Comparison of ENCODE assay signal across 8 cellular contexts in the genomic region with DNA sequence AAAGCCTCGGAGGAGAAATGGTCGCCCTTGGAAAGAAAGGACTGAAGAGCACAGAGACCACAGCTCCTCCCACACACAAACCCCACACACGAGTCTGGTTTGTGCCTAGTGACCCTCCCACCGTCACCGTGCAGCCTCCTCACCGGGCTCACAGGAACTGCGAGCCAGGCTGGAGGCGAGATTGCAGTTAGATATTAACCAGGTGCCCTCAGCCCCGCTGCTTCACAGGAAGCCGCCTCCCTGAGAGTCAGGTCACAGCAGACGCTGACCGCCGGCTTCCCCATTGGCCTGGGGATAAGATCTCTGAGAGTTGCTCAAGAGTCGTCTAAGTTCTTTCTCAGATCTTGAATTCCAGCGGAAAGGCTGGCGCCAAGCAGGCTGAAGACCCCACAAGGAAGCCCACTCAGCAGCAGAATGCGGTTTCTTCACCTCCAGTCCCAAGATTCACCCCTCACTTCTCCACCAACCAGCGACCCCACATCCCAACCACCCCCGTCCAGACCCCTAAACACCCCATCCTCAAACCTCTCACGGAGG. TPM values are rescaled to one million over a fixed set of nuclear protein-coding genes. Genes with fewer than 3 reads are reported as not detected.
DNase-seq lines count a peak whose midpoint lies in the region; ATAC-seq and TF ChIP-seq lines count a peak whose summit lies in the region.

No MANE protein-coding gene starts in this region.

- TF ChIP-seq POLR2A in breast epithelium (IDR thresholded peaks at IDR 0.05), result no peak

- peak overlapping the region; percentile 89 for H3K4me2 ChIP-seq in skeletal muscle satellite cell (ENCODE audit: low read length)

- no peak for TF ChIP-seq RAD21 in Ishikawa (IDR thresholded peaks at IDR 0.05; ENCODE audit: low read depth)

- no peak for TF ChIP-seq CTCF in breast epithelium (IDR thresholded peaks at IDR 0.05)

- H3K4me3 ChIP-seq in breast epithelium (peak overlapping the region; percentile 75 to 93 (median 85)), skeletal muscle satellite cell (ENCODE audit: low read length) (peak overlapping the region; percentile 99)

- DNase-seq in COR-L47 (lab: John Stamatoyannopoulos, UW) (peak; percentile 12), T1000 (lab: John Stamatoyannopoulos, UW) (peak; percentile 13), breast epithelium (ENCODE audit: low spot score in 2 of 2) (peak; percentile 46 to 73), iPS-NIHi11 (ENCODE audit: low spot score) (peak; percentile 61), NCI-H1048 (lab: John Stamatoyannopoulos, UW) (no peak)

- no peaks in the 10 kb centered on the region for H3K9me3 ChIP-seq in breast epithelium
- H3K9me3 ChIP-seq in skeletal muscle satellite cell (replicated peaks; ENCODE audit: low read length), result no peaks in the 10 kb centered on the region

- TF ChIP-seq EP300 in Ishikawa (IDR thresholded peaks at IDR 0.05; ENCODE audit: borderline replicate concordance), result no peak

- intact Hi-C loops in breast epithelium (cut with DNase I; ENCODE audit: low total_unique reads), result no loop called here

- no peaks in the 10 kb centered on the region for H3K36me3 ChIP-seq in breast epithelium
- H3K36me3 ChIP-seq in skeletal muscle satellite cell (ENCODE audit: insufficient read depth, low read length), result no peaks in the 10 kb centered on the region

- H3K9ac ChIP-seq in skeletal muscle satellite cell (ENCODE audit: low read depth, low read length), result peak overlapping the region; percentile 97

- peak; percentile 52 for ATAC-seq in GM19452 (IDR thresholded peaks at IDR 0.05; ENCODE audit: unreplicated experiment)

- H3K27me3 ChIP-seq in breast epithelium, result no peaks in the 10 kb centered on the region
- no peaks in the 10 kb centered on the region for H3K27me3 ChIP-seq in skeletal muscle satellite cell (ENCODE audit: control insufficient read depth, insufficient read depth, low read length)

- H3K4me1 ChIP-seq in breast epithelium, result peaks cover 5 to 6% of the 10 kb centered on the region in 2 donors
- peaks cover 15% of the 10 kb centered on the region for H3K4me1 ChIP-seq in skeletal muscle satellite cell (ENCODE audit: control insufficient read depth, insufficient read depth, low read length)

- peak overlapping the region; percentile 93 to 98 for H3K27ac ChIP-seq in breast epithelium

TF ChIP-seq in Ishikawa, 13 proteins besides CTCF, POLR2A, EP300 and RAD21:
- peak; percentile 58 for TF ChIP-seq CEBPB (IDR thresholded peaks at IDR 0.05)
- peak; percentile 38; the same call in 1 of the 2 replicates for TF ChIP-seq TAF1 (IDR thresholded peaks at IDR 0.05; ENCODE audit: low read depth)
- TF ChIP-seq, protein P1, sequence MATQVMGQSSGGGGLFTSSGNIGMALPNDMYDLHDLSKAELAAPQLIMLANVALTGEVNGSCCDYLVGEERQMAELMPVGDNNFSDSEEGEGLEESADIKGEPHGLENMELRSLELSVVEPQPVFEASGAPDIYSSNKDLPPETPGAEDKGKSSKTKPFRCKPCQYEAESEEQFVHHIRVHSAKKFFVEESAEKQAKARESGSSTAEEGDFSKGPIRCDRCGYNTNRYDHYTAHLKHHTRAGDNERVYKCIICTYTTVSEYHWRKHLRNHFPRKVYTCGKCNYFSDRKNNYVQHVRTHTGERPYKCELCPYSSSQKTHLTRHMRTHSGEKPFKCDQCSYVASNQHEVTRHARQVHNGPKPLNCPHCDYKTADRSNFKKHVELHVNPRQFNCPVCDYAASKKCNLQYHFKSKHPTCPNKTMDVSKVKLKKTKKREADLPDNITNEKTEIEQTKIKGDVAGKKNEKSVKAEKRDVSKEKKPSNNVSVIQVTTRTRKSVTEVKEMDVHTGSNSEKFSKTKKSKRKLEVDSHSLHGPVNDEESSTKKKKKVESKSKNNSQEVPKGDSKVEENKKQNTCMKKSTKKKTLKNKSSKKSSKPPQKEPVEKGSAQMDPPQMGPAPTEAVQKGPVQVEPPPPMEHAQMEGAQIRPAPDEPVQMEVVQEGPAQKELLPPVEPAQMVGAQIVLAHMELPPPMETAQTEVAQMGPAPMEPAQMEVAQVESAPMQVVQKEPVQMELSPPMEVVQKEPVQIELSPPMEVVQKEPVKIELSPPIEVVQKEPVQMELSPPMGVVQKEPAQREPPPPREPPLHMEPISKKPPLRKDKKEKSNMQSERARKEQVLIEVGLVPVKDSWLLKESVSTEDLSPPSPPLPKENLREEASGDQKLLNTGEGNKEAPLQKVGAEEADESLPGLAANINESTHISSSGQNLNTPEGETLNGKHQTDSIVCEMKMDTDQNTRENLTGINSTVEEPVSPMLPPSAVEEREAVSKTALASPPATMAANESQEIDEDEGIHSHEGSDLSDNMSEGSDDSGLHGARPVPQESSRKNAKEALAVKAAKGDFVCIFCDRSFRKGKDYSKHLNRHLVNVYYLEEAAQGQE (IDR thresholded peaks at IDR 0.05; ENCODE audit: low read depth), result no peak
TF ChIP-seq in Ishikawa: peak in this region for 2.

RNA-seq across cellular contexts. Expression of a gene that starts 0.8 kb away (rescaled TPM):
- 10 to 100 TPM; 12.3 to 23.9 (median 21.7) TPM for total RNA-seq in breast epithelium
- 6.3 and 6.8 TPM in 2 replicates for total RNA-seq in skeletal muscle satellite cell (2012; rRNA removed)

RNA-seq across cellular contexts. Expression of a gene that starts 39.6 kb away (rescaled TPM):
- total RNA-seq in breast epithelium, result 1 to 10 TPM; 2.6 to 7.5 (median 5.2) TPM
- total RNA-seq in skeletal muscle satellite cell (2012; rRNA removed), result 3.1 and 5.6 TPM in 2 replicates
